In the genomic region with DNA sequence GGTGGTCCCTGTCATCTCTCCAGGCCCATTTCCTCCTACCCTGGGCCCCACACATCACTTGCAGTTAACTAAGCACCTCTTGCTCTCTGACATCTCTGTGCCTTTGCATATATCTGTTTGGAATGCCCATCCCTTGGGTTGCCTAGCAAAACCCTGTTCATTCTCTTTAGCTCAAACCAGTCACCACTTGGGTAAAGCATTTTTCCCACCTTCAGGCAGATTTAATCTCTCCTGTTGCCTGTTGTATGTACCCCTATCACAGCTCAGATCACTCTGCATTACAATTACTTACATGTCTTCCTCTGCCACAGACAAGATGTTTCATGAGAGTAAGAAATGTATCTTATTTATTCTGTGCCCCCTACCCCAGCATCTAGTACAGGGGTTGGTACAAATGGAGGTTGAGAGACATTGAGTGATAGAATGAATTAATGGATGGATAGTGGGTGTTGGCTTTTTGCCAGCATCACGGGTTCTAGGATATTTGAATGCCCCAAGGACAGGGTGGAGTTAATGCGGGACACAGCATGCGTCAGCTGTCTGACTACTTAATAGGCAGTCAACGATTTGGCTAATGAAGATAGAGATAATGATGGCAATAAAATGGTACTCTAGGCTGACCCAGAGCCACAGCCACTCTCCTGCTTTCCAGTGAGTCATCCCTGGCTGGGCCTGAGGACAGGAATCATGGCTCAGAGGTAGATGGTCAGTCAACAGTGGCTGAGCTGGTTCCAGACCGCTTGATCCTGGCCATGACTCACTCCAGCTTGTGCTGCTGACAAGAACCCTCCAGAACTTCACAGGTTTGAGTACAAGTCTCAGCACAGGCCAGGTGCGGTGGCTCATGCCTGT, we compare ENCODE assay signal across 12 cellular contexts. TPM values are rescaled to one million over a fixed set of nuclear protein-coding genes. Genes with fewer than 3 reads are reported as not detected.
DNase-seq lines count a peak whose midpoint lies in the region; ATAC-seq and TF ChIP-seq lines count a peak whose summit lies in the region.
"Had no signal": no experiment of that assay in that cellular context is flagged by ENCODE, and none has a peak within 500 bp of the region (broad histone marks: within the 10 kb centered on the region; RNA-seq: fewer than 3 reads in every experiment).

No MANE protein-coding gene starts in this region.

- peak; percentile 65 for ATAC-seq in mucosa of descending colon
- no peak for ATAC-seq in HG02798 (IDR thresholded peaks at IDR 0.05; ENCODE audit: poor library complexity, unreplicated experiment)
- ATAC-seq: gastroesophageal sphincter had no signal

- peaks cover 11% of the 10 kb centered on the region for H3K4me1 ChIP-seq in mucosa of descending colon (ENCODE audit: low read depth)
- H3K4me1 ChIP-seq: gastroesophageal sphincter, neural progenitor cell had no signal

- peak; percentile 91 for DNase-seq in Caki2 (ENCODE audit: low read depth)
- peak; percentile 66 for DNase-seq in NCI-H69 (lab: John Stamatoyannopoulos, UW)
- DNase-seq in epidermal melanocyte (ENCODE audit: insufficient read length, low spot score) = peak; percentile 20
- no peak for DNase-seq in mucosa of descending colon
- DNase-seq in NCI-H1930 (lab: John Stamatoyannopoulos, UW) = no peak
- no peak for DNase-seq in cardiac septum (ENCODE audit: low spot score)
- no peak for DNase-seq in pons (ENCODE audit: low spot score)
- DNase-seq: NCI-H2029 treated with DMSO at 0.1 percent for 48 hours had no signal

- H3K9me3 ChIP-seq in mucosa of descending colon = no peaks in the 10 kb centered on the region
- H3K9me3 ChIP-seq: gastroesophageal sphincter had no signal

- intact Hi-C loops in mucosa of descending colon (cut with DNase I, micrococcal nuclease) (no loop called here), cardiac septum (cut with DNase I) (no loop called here)

- in situ Hi-C loops in Caki2 (cut with HindIII; ENCODE audit: low pct_unique_long_range_greater_than_20kb, low sequenced_read_pairs) = no loop called here

- TF ChIP-seq CTCF in mucosa of descending colon (IDR thresholded peaks at IDR 0.05) = no peak

- H3K4me3 ChIP-seq in mucosa of descending colon = no peak overlapping the region
- H3K4me3 ChIP-seq: gastroesophageal sphincter, neural progenitor cell had no signal

- H3K36me3 ChIP-seq in mucosa of descending colon (ENCODE audit: low read depth) = no peaks in the 10 kb centered on the region
- H3K36me3 ChIP-seq: gastroesophageal sphincter, neural progenitor cell had no signal

RNA-seq across cellular contexts. Expression of a gene that starts 6.5 kb away (rescaled TPM):
- total RNA-seq in Caki2 (2014; rRNA removed; shearing (Covaris generic); ENCODE audit: low replicate concordance) = not detected in 2 replicates
- total RNA-seq in mucosa of descending colon (under 1 TPM in 2 of 3 donors, not detected in 1; 0.43 to 0.52 TPM), cardiac septum (5.7 TPM)
- total RNA-seq: gastroesophageal sphincter; T-helper 2 cell treated with Interferon-gamma antibody and Interleukin-4, amounts not matched to agents 100 ng/mL and 5 ng/mL, for 36 hours had no signal

RNA-seq across cellular contexts. Expression of a gene that starts 7.0 kb away (rescaled TPM):
- 13.0 and 17.3 TPM in 2 replicates for total RNA-seq in Caki2 (2014; rRNA removed; shearing (Covaris generic); ENCODE audit: low replicate concordance)
- total RNA-seq in mucosa of descending colon (10 to 100 TPM; 14.0 to 17.5 (median 14.5) TPM), cardiac septum (6.4 TPM)

RNA-seq across cellular contexts. Expression of a gene that starts 14.2 kb away (rescaled TPM):
- 36.2 and 41.3 TPM in 2 replicates for total RNA-seq in Caki2 (2014; rRNA removed; shearing (Covaris generic); ENCODE audit: low replicate concordance)
- total RNA-seq in mucosa of descending colon (10 to 100 TPM; 36.2 to 83.5 (median 43.1) TPM), cardiac septum (55.5 TPM)

RNA-seq across cellular contexts. Expression of a gene that starts 17.2 kb away (rescaled TPM):
- total RNA-seq in Caki2 (2014; rRNA removed; shearing (Covaris generic); ENCODE audit: low replicate concordance) = 16.1 and 16.9 TPM in 2 replicates
- 10 to 100 TPM; 25.4 to 37.2 (median 27.0) TPM for total RNA-seq in mucosa of descending colon
- total RNA-seq in cardiac septum = 23.4 TPM

RNA-seq across cellular contexts. Expression of a gene that starts 44.3 kb away (rescaled TPM):
- total RNA-seq in Caki2 (2014; rRNA removed; shearing (Covaris generic); ENCODE audit: low replicate concordance) = 211 and 262 TPM in 2 replicates
- total RNA-seq in mucosa of descending colon (100 to 1,000 TPM; 124 to 282 (median 191) TPM), cardiac septum (not detected)

Comparison
In these comparisons a context has a peak if more than half of its experiments do, and no peak if none do; other contexts are left out.
1. DNase-seq: peak in Caki2 (single experiment), NCI-H69 (single experiment) and epidermal melanocyte (single experiment); none in mucosa of descending colon (0 of 3), NCI-H1930 (0 of 2), cardiac septum (single experiment) and pons (single experiment).